Comparison of ENCODE assay signal across 15 cellular contexts in the genomic region with DNA sequence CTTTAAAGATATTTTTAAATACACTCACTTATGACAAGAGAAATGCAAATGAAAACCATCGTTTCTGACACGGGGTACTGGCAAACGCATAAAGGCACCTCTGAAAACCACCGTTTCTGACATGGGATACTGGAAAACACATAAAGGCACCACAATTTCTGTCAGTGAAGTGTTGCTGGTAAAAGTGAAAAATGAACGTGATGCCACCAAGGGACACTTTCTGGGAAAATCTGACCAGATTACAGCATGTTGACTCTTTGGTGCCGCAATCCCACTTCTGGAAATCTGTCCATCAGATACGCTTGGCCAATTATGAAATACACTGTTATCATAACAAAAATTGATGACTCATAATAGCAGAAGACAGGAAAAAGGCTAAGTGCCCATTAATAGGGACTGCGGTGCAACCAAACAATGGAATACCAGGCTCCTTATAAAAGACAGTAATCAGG.
DNase-seq lines count a peak whose midpoint lies in the region; ATAC-seq lines count a peak whose summit lies in the region.
"Had no signal": no experiment of that assay in that cellular context is flagged by ENCODE, and none has a peak within 500 bp of the region (broad histone marks: within the 10 kb centered on the region; RNA-seq: fewer than 3 reads in every experiment).

No MANE protein-coding gene starts in this region.

- ATAC-seq in GM21529 (IDR thresholded peaks at IDR 0.05; ENCODE audit: unreplicated experiment) (peak; percentile 60), HG03571 (IDR thresholded peaks at IDR 0.05; ENCODE audit: unreplicated experiment) (no peak), HG02678 (IDR thresholded peaks at IDR 0.05; ENCODE audit: unreplicated experiment) (no peak)
- no peak for ATAC-seq in stimulated activated naive B cell treated with anti-CD40 and anti-IgM and Interleukin-4, amounts not matched to agents 10 μg/mL and 1 μg/mL and 100 μg/mL, for 72 hours (replicated peaks)
- ATAC-seq: activated T-cell treated with anti-CD3 and anti-CD28 coated beads, Interleukin-2, amount 50 U/mL, for 72 hours had no signal

- no peaks in the 10 kb centered on the region for H3K4me1 Mint-ChIP-seq in stimulated activated naive B cell treated with anti-CD40 and anti-IgM and Interleukin-4, amounts not matched to agents 10 μg/mL and 1 μg/mL and 100 μg/mL, for 72 hours

- H3K36me3 Mint-ChIP-seq in stimulated activated naive B cell treated with anti-CD40 and anti-IgM and Interleukin-4, amounts not matched to agents 10 μg/mL and 1 μg/mL and 100 μg/mL, for 72 hours, result no peaks in the 10 kb centered on the region

- DNase-seq in A172 (ENCODE audit: low spot score) (peak; percentile 12), RKO (ENCODE audit: low spot score) (peak; percentile 38), fibroblast of peridontal ligament (ENCODE audit: extremely low read depth) (peak; percentile 16)
- no peak for DNase-seq in stimulated activated naive B cell treated with anti-CD40 and anti-IgM and Interleukin-4, amounts not matched to agents 10 μg/mL and 1 μg/mL and 100 μg/mL, for 72 hours
- no peak for DNase-seq in activated CD4-positive, CD25-positive, alpha-beta regulatory T cell treated with anti-CD3 and anti-CD28 coated beads, Interleukin-2, amount 50 U/mL, for 72 hours
- DNase-seq: activated CD4-positive, CD25-positive, alpha-beta regulatory T cell; activated T-cell treated with anti-CD3 and anti-CD28 coated beads, Interleukin-2, amount 50 U/mL, for 72 hours; AML-193; caudate nucleus; NCI-H446 treated with DMSO at 0.1 percent for 48 hours; right lobe of liver; tibial artery had no signal

- no peak overlapping the region for H3K4me3 Mint-ChIP-seq in stimulated activated naive B cell treated with anti-CD40 and anti-IgM and Interleukin-4, amounts not matched to agents 10 μg/mL and 1 μg/mL and 100 μg/mL, for 72 hours
- H3K4me3 Mint-ChIP-seq: activated T-cell treated with anti-CD3 and anti-CD28 coated beads, Interleukin-2, amount 50 U/mL, for 72 hours had no signal

- peaks cover 1 to 3% of the 10 kb centered on the region in 2 donors for H3K9me3 Mint-ChIP-seq in stimulated activated naive B cell treated with anti-CD40 and anti-IgM and Interleukin-4, amounts not matched to agents 10 μg/mL and 1 μg/mL and 100 μg/mL, for 72 hours

- no peaks in the 10 kb centered on the region for H3K27me3 Mint-ChIP-seq in stimulated activated naive B cell treated with anti-CD40 and anti-IgM and Interleukin-4, amounts not matched to agents 10 μg/mL and 1 μg/mL and 100 μg/mL, for 72 hours

- no peak overlapping the region for H3K27ac Mint-ChIP-seq in stimulated activated naive B cell treated with anti-CD40 and anti-IgM and Interleukin-4, amounts not matched to agents 10 μg/mL and 1 μg/mL and 100 μg/mL, for 72 hours
- H3K27ac Mint-ChIP-seq: activated T-cell treated with anti-CD3 and anti-CD28 coated beads, Interleukin-2, amount 50 U/mL, for 72 hours had no signal

Comparison
In these comparisons a context has a peak if more than half of its experiments do, and no peak if none do; other contexts are left out.
1. DNase-seq: peak in A172 (single experiment), RKO (single experiment) and fibroblast of peridontal ligament (single experiment); none in stimulated activated naive B cell treated with anti-CD40 and anti-IgM and Interleukin-4, amounts not matched to agents 10 μg/mL and 1 μg/mL and 100 μg/mL, for 72 hours (single experiment) and activated CD4-positive, CD25-positive, alpha-beta regulatory T cell treated with anti-CD3 and anti-CD28 coated beads, Interleukin-2, amount 50 U/mL, for 72 hours (single experiment).